In the genomic region with DNA sequence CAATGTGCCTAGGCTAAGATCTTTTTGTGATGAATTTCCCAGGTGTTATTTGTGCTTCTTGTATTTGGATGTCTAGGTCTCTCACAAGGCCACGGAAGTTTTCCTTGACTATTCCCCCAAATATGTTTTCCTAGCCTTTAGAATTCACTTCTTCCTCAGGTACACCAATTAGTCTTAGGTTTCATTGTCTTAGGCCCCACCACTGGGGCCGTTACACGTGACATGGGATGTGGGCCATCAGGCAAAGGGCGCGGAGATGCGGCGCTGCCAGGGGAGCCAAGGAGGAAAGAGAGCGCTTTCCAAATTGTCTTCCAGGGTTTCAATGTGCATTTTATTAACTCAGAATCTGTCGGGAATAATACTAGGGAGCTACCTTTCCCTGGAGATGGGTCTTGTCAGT, we compare ENCODE assay signal across 6 cellular contexts.
DNase-seq lines count a peak whose midpoint lies in the region; ATAC-seq and TF ChIP-seq lines count a peak whose summit lies in the region.
"Not testable (repeated sequence)": the region's sequence is repeated elsewhere in the genome, so short reads cannot be mapped to it uniquely, and the experiment has no call there.

No MANE protein-coding gene starts in this region.

- not testable (repeated sequence) for TF ChIP-seq POLR2A in upper lobe of left lung (IDR thresholded peaks at IDR 0.05)

- H3K27ac Mint-ChIP-seq in WTC11; endothelial cell (ENCODE audit: unreplicated experiment): not testable (repeated sequence)

- not testable (repeated sequence) for H3K36me3 ChIP-seq in left lung, upper lobe of left lung

- not testable (repeated sequence) for H3K4me1 ChIP-seq in left lung, upper lobe of left lung

- H3K27me3 Mint-ChIP-seq in WTC11 (ENCODE audit: low read depth) (peaks cover 80% of the 10 kb centered on the region), endothelial cell (ENCODE audit: unreplicated experiment) (peaks cover 12% of the 10 kb centered on the region)

- not testable (repeated sequence) for H3K36me3 Mint-ChIP-seq in WTC11; endothelial cell (ENCODE audit: low read depth, unreplicated experiment)

- CTCF ChIA-PET in WTC11 (lab: Charles Lee): not testable (repeated sequence)

- TF ChIP-seq CTCF in WTC11 (IDR thresholded peaks at IDR 0.05); endothelial cell (IDR thresholded peaks at IDR 0.05; ENCODE audit: unreplicated experiment); left lung (IDR thresholded peaks at IDR 0.05); upper lobe of left lung (IDR thresholded peaks at IDR 0.05): not testable (repeated sequence)

- TF ChIP-seq EP300 in upper lobe of left lung (IDR thresholded peaks at IDR 0.05): not testable (repeated sequence)

- intact Hi-C loops in Right ventricle myocardium inferior (cut with DNase I); left lung (cut with DNase I); sciatic nerve (cut with DNase I): not testable (repeated sequence)

- H3K9me3 ChIP-seq in left lung: not testable (repeated sequence)
- peaks cover 0 to 14% (median 5%) of the 10 kb centered on the region in 4 donors for H3K9me3 ChIP-seq in upper lobe of left lung

- peaks cover 6 to 41% of the 10 kb centered on the region in 2 donors for H3K27me3 ChIP-seq in left lung
- not testable (repeated sequence) for H3K27me3 ChIP-seq in upper lobe of left lung

- ATAC-seq in WTC11: peak; percentile 8; the same call in 1 of the 2 replicates
- ATAC-seq in Right ventricle myocardium inferior, left lung: not testable (repeated sequence)
- ATAC-seq in sciatic nerve: peak; percentile 14
- peak; percentile 36 to 68 for ATAC-seq in upper lobe of left lung (ENCODE audit: low FRiP score in 2 of 2)

- 59 to 65% methylated on average over 9 of the region's 9 CpGs for WGBS in upper lobe of left lung, 2 donors

- not testable (repeated sequence) for H3K4me1 Mint-ChIP-seq in WTC11
- peaks cover 13% of the 10 kb centered on the region for H3K4me1 Mint-ChIP-seq in endothelial cell (ENCODE audit: unreplicated experiment)

- not testable (repeated sequence) for H3K9me3 Mint-ChIP-seq in WTC11; endothelial cell (ENCODE audit: unreplicated experiment)

- POLR2A ChIA-PET in WTC11 (lab: Charles Lee): not testable (repeated sequence)

- not testable (repeated sequence) for H3K27ac ChIP-seq in left lung, upper lobe of left lung

- not testable (repeated sequence) for H3K4me3 Mint-ChIP-seq in WTC11
- H3K4me3 Mint-ChIP-seq in endothelial cell (ENCODE audit: unreplicated experiment): peak overlapping the region; percentile 53

- H3K4me3 ChIP-seq in left lung, upper lobe of left lung: not testable (repeated sequence)

- not testable (repeated sequence) for DNase-seq in WTC11 (ENCODE audit: low spot score); endothelial cell (ENCODE audit: low spot score)
- DNase-seq in Right ventricle myocardium inferior (ENCODE audit: missing footprints): peak; percentile 32
- DNase-seq in left lung: peak; percentile 32 to 82
- DNase-seq in sciatic nerve (ENCODE audit: low spot score): peak; percentile 49
- DNase-seq in upper lobe of left lung: peak in 1 of 2 donors; percentile 78
